16 cellular contexts compared by ENCODE assay signal in the genomic region with DNA sequence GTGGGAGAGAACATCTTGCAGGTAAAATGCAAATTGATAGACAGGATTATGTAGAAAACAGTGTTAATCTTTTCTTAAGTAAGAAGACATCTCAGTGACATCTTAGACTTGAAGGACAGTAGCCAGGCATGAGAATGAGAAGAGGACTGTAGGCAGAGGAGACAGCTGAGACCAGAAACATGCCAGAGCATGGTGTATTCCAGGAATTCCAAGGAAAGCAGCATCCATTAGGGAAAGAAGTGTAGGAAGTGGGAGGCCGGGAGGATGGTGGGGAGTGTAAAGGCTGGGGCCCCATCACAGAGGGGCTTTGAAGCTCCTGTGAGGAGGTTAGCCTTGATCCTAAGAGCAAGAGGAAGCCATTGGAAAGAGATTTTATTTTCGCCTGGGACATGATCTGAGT.
"Had no signal": no experiment of that assay in that cellular context is flagged by ENCODE, and none has a peak within 500 bp of the region (broad histone marks: within the 10 kb centered on the region; RNA-seq: fewer than 3 reads in every experiment).

No MANE protein-coding gene starts in this region.

- H3K36me3 ChIP-seq: cardiac muscle cell, colonic mucosa, gastroesophageal sphincter, pancreas had no signal

- H3K9me3 ChIP-seq: colonic mucosa, gastroesophageal sphincter, pancreas had no signal

- H3K9me3 Mint-ChIP-seq: activated T-cell treated with anti-CD3 and anti-CD28 coated beads, Interleukin-2, amount 50 U/mL, for 4 hours; mesothelial cell of epicardium had no signal

- H3K27ac Mint-ChIP-seq: activated CD8-positive, alpha-beta memory T cell treated with anti-CD3 and anti-CD28 coated beads, Interleukin-2, amount 10 ng/mL, durations not matched to agents 7 days and 5 days; mesothelial cell of epicardium had no signal

- H3K27me3 ChIP-seq: cardiac muscle cell, colonic mucosa, gastroesophageal sphincter, pancreas had no signal

- H3K27me3 Mint-ChIP-seq: activated CD8-positive, alpha-beta memory T cell treated with anti-CD3 and anti-CD28 coated beads, Interleukin-2, amount 10 ng/mL, durations not matched to agents 7 days and 5 days had no signal

- ATAC-seq: activated CD8-positive, alpha-beta memory T cell treated with anti-CD3 and anti-CD28 coated beads, Interleukin-2, amount 10 ng/mL, durations not matched to agents 7 days and 5 days; activated T-cell treated with anti-CD3 and anti-CD28 coated beads, Interleukin-2, amount 50 U/mL, for 4 hours; gastroesophageal sphincter; pancreas had no signal

- H3K4me3 ChIP-seq: cardiac muscle cell, colonic mucosa, gastroesophageal sphincter, pancreas had no signal

- H3K4me3 Mint-ChIP-seq: activated CD8-positive, alpha-beta memory T cell treated with anti-CD3 and anti-CD28 coated beads, Interleukin-2, amount 10 ng/mL, durations not matched to agents 7 days and 5 days; activated T-cell treated with anti-CD3 and anti-CD28 coated beads, Interleukin-2, amount 50 U/mL, for 4 hours; mesothelial cell of epicardium had no signal

- H3K4me1 ChIP-seq: colonic mucosa had no signal

- DNase-seq: activated CD4-positive, alpha-beta T cell treated with anti-CD3 and anti-CD28 coated beads, Interleukin-2, amount 50 U/mL, for 4 hours; activated CD8-positive, alpha-beta memory T cell treated with anti-CD3 and anti-CD28 coated beads, Interleukin-2, amount 10 ng/mL, durations not matched to agents 7 days and 5 days; activated gamma-delta T cell treated with Interleukin-2 at 50 U/mL for 16 hours; activated T-cell treated with anti-CD3 and anti-CD28 coated beads, Interleukin-2, amount 50 U/mL, for 4 hours; colonic mucosa; effector CD8-positive, alpha-beta T cell; hippocampal formation; kidney glomerular epithelial cell; pancreas; stimulated activated CD4-positive, alpha-beta T cell treated with anti-CD3 and anti-CD28 coated beads, Interleukin-4, amount 100 ng/mL, for 4 hours; substantia nigra; T-helper 2 cell; trophoblast cell had no signal

- H3K36me3 Mint-ChIP-seq: activated CD8-positive, alpha-beta memory T cell treated with anti-CD3 and anti-CD28 coated beads, Interleukin-2, amount 10 ng/mL, durations not matched to agents 7 days and 5 days; mesothelial cell of epicardium had no signal

- H3K27ac ChIP-seq: cardiac muscle cell, colonic mucosa, gastroesophageal sphincter, pancreas had no signal
